Comparison of ENCODE assay signal across 29 cellular contexts in genomic region chr4:19375931-19376330, GRCh38.
"Had no signal": no experiment of that assay in that cellular context is flagged by ENCODE, and none has a peak within 500 bp of the region (broad histone marks: within the 10 kb centered on the region; RNA-seq: fewer than 3 reads in every experiment).

No MANE protein-coding gene starts in this region.

- DNase-seq: activated CD4-positive, alpha-beta T cell treated with anti-CD3 and anti-CD28 coated beads for 48 hours; activated CD4-positive, alpha-beta T cell treated with anti-CD3 and anti-CD28 coated beads, Interleukin-2, amount 50 U/mL, for 48 hours; activated CD8-positive, alpha-beta memory T cell treated with anti-CD3 and anti-CD28 coated beads for 24 hours; activated effector memory CD4-positive, alpha-beta T cell treated with Interleukin-2 at 50 U/mL for 16 hours; activated naive CD4-positive, alpha-beta T cell treated with anti-CD3 and anti-CD28 coated beads for 36 hours; amniotic stem cell; dermis blood vessel endothelial cell; effector CD8-positive, alpha-beta T cell; esophagus squamous epithelium; foreskin melanocyte; heart right ventricle; left lung; lower lobe of right lung; mesenchymal stem cell; mucosa of descending colon; ovary; stimulated activated CD4-positive, alpha-beta T cell treated with anti-CD3 and anti-CD28 coated beads, Interleukin-12 subunit alpha, Interleukin-12 subunit beta, amount 100 ng/mL, for 4 hours; stimulated activated CD4-positive, alpha-beta T cell treated with anti-CD3 and anti-CD28 coated beads, Interleukin-4, amount 100 ng/mL, for 1 hour; stimulated activated naive CD8-positive, alpha-beta T cell treated with anti-CD3 and anti-CD28 coated beads, Interleukin-15, Interleukin-2, amounts not matched to agents 100 U/mL and 50 U/mL, for 24 hours; T-helper 17 cell; T1000; testis; trophoblast cell; WERI-Rb-1 had no signal

- H3K27ac ChIP-seq: epithelial cell of prostate, esophagus squamous epithelium, heart right ventricle, left lung, lower lobe of right lung, ovary, skin epidermis, testis, WERI-Rb-1 had no signal

- H3K27me3 ChIP-seq: esophagus squamous epithelium, heart right ventricle, left lung, ovary, testis had no signal

- H3K4me1 ChIP-seq: esophagus squamous epithelium, left lung, lower lobe of right lung, testis had no signal

- H3K9me3 ChIP-seq: esophagus squamous epithelium, heart right ventricle, left lung, lower lobe of right lung, mucosa of descending colon, ovary, testis had no signal

- H3K4me1 Mint-ChIP-seq: central memory CD8-positive, alpha-beta T cell; T-helper 17 cell had no signal

- H3K4me3 ChIP-seq: esophagus squamous epithelium, heart right ventricle, left lung, lower lobe of right lung, mucosa of descending colon, ovary, skin epidermis, testis had no signal

- H3K4me3 Mint-ChIP-seq: activated naive CD4-positive, alpha-beta T cell treated with anti-CD3 and anti-CD28 coated beads for 36 hours; central memory CD8-positive, alpha-beta T cell; natural killer cell treated with Interleukin-12 subunit alpha and Interleukin-12 subunit beta and Interleukin-15 and Interleukin-18, amount 100 ng/mL, for 72 hours; T-helper 17 cell had no signal

- H3K27me3 Mint-ChIP-seq: central memory CD8-positive, alpha-beta T cell; natural killer cell treated with Interleukin-12 subunit alpha and Interleukin-12 subunit beta and Interleukin-15 and Interleukin-18, amount 100 ng/mL, for 72 hours; progenitor cell of endocrine pancreas; T-helper 17 cell had no signal

- H3K36me3 ChIP-seq: esophagus squamous epithelium, heart right ventricle, left lung, lower lobe of right lung, ovary, WERI-Rb-1 had no signal

- H3K27ac Mint-ChIP-seq: activated naive CD4-positive, alpha-beta T cell treated with anti-CD3 and anti-CD28 coated beads for 36 hours; natural killer cell treated with Interleukin-12 subunit alpha and Interleukin-12 subunit beta and Interleukin-15 and Interleukin-18, amount 100 ng/mL, for 72 hours; progenitor cell of endocrine pancreas; T-helper 17 cell had no signal

- H3K36me3 Mint-ChIP-seq: natural killer cell treated with Interleukin-12 subunit alpha and Interleukin-12 subunit beta and Interleukin-15 and Interleukin-18, amount 100 ng/mL, for 72 hours had no signal
